Comparison of ENCODE assay signal across 30 cellular contexts in genomic region chr11:6307879-6308278, GRCh38. TPM values are rescaled to one million over a fixed set of nuclear protein-coding genes. Genes with fewer than 3 reads are reported as not detected.
A peak's percentile ranks its signal among the peaks of the same experiment; 100 is the strongest.
DNase-seq lines count a peak whose midpoint lies in the region; ATAC-seq, FAIRE-seq and TF ChIP-seq lines count a peak whose summit lies in the region.
"Had no signal": no experiment of that assay in that cellular context is flagged by ENCODE, and none has a peak within 500 bp of the region (broad histone marks: within the 10 kb centered on the region; RNA-seq: fewer than 3 reads in every experiment).

No MANE protein-coding gene starts in this region.

- no peaks in the 10 kb centered on the region for H3K9me3 ChIP-seq in A549
- no peaks in the 10 kb centered on the region for H3K9me3 ChIP-seq in HEK293 (ENCODE audit: control insufficient read depth, insufficient read depth, low read depth, low read length)
- H3K9me3 ChIP-seq: BLaER1 had no signal

- H3K27ac Mint-ChIP-seq in WTC11: no peak overlapping the region
- H3K27ac Mint-ChIP-seq: T-cell had no signal

- H3K4me2 ChIP-seq in A549: no peak overlapping the region
- H3K4me2 ChIP-seq: BLaER1 had no signal

- H3K27ac ChIP-seq in A549 (no peak overlapping the region), HEK293 (ENCODE audit: extremely low read depth, low read depth, low read length) (no peak overlapping the region), foreskin keratinocyte (no peak overlapping the region)
- H3K27ac ChIP-seq: 22Rv1, BLaER1 had no signal

- POLR2A ChIA-PET in A549 (lab: Yijun Ruan, JAX) (no interaction called here), HEK293 (lab: Yijun Ruan, JAX) (no interaction called here), WTC11 (lab: Charles Lee) (no interaction called here)

- TF ChIP-seq CTCF in A549 (IDR thresholded peaks at IDR 0.05): no peak
- TF ChIP-seq CTCF in HEK293 (tag by site-specific recombination; IDR thresholded peaks at IDR 0.05): no peak
- no peak for TF ChIP-seq CTCF in WTC11 (IDR thresholded peaks at IDR 0.05)
- no peak for TF ChIP-seq CTCF in foreskin keratinocyte (conservative IDR thresholded peaks at IDR 0.05)

- no peak for TF ChIP-seq RAD21 in A549 (conservative IDR thresholded peaks at IDR 0.05 in 1 of 2, IDR thresholded peaks at IDR 0.05 in 1 of 2)

- 0 out of 2 replicates have a peak, but pooled peaks cover 3% of the 10 kb centered on the region for H3K9me3 Mint-ChIP-seq in WTC11
- H3K9me3 Mint-ChIP-seq: T-cell had no signal

- no peak for TF ChIP-seq POLR2A in A549 (IDR thresholded peaks at IDR 0.05; ENCODE audit: low read length)

- no peaks in the 10 kb centered on the region for H3K27me3 ChIP-seq in foreskin keratinocyte
- H3K27me3 ChIP-seq: BLaER1 had no signal

- H3K4me3 ChIP-seq in A549: no peak overlapping the region
- no peak overlapping the region for H3K4me3 ChIP-seq in HEK293 (ENCODE audit: low read depth, low read length)
- H3K4me3 ChIP-seq: BLaER1 had no signal

- no peaks in the 10 kb centered on the region for H3K4me1 ChIP-seq in A549
- no peaks in the 10 kb centered on the region for H3K4me1 ChIP-seq in HEK293 (ENCODE audit: control insufficient read depth, insufficient read depth, low read length)
- H3K4me1 ChIP-seq in foreskin keratinocyte: no peaks in the 10 kb centered on the region
- H3K4me1 ChIP-seq: BLaER1 had no signal

- peaks cover 33% of the 10 kb centered on the region for H3K4me1 Mint-ChIP-seq in WTC11
- H3K4me1 Mint-ChIP-seq: T-cell had no signal

- TF ChIP-seq EP300 in A549 (IDR thresholded peaks at IDR 0.05): no peak

- H3K27me3 Mint-ChIP-seq in WTC11 (ENCODE audit: low read depth): no peaks in the 10 kb centered on the region

- peak; percentile 43 to 53; a peak in 4 of 6 replicates for ATAC-seq in A549
- ATAC-seq in WTC11: peak; percentile 22
- peak; percentile 88 for ATAC-seq in foreskin keratinocyte
- ATAC-seq in HG03039 (IDR thresholded peaks at IDR 0.05; ENCODE audit: unreplicated experiment): no peak
- ATAC-seq: HCT116, T-cell had no signal

- H3K4me3 Mint-ChIP-seq in WTC11: no peak overlapping the region
- H3K4me3 Mint-ChIP-seq: T-cell had no signal

- H3K36me3 Mint-ChIP-seq in WTC11: no peaks in the 10 kb centered on the region
- H3K36me3 Mint-ChIP-seq: T-cell had no signal

- CTCF ChIA-PET in A549 (lab: Yijun Ruan, JAX): interaction anchor here (0.8 to 2.5 kb wide), 6 partner anchors 8 to 282 kb away, joined by 3 to 15 read pairs (median 6); no protein-coding TSS in a partner anchor
- CTCF ChIA-PET in HEK293 (lab: Yijun Ruan, JAX): interaction anchor here (0.7 to 4.2 kb wide), 8 partner anchors 8 to 695 kb away, joined by 3 to 38 read pairs (median 10); no protein-coding TSS in a partner anchor
- CTCF ChIA-PET in WTC11 (lab: Charles Lee): interaction anchor here (1.0 to 4.1 kb wide), 9 partner anchors 9 to 71 kb away, joined by 5 to 36 read pairs (median 8); partner anchors contain the start of gene CAVIN3

- 34% methylated on average over 8 of the region's 8 CpGs for WGBS in A549 (ENCODE audit: missing lambda C conversion rate)

- FAIRE-seq in A549 (lab: Jason Lieb, UNC): no peak

- DNase-seq in A549 (ENCODE audit: low read depth in 1 of 2, low spot score in 1 of 2) (no peak), WTC11 (ENCODE audit: low spot score) (no peak), foreskin keratinocyte (peak; percentile 31 to 56), AML-193 (lab: John Stamatoyannopoulos, UW) (no peak), DMS114 treated with DMSO at 0.1 percent for 48 hours (lab: John Stamatoyannopoulos, UW; ENCODE audit: unreplicated experiment) (no peak)
- no peak for DNase-seq in stimulated activated naive CD4-positive, alpha-beta T cell (lab: John Stamatoyannopoulos, UW)
- DNase-seq: activated CD4-positive, alpha-beta T cell treated with anti-CD3 and anti-CD28 coated beads for 48 hours; activated naive CD4-positive, alpha-beta T cell treated with anti-CD3 and anti-CD28 coated beads, Interleukin-2, amount 50 U/mL, for 16 hours; activated T-cell treated with anti-CD3 and anti-CD28 coated beads, Interleukin-2, amount 50 U/mL, for 48 hours; aorta; cerebellar nuclear complex; COR-L47; mesendoderm; NCI-H1092; NCI-H2029; NCI-H226; OCI-M1; stimulated activated CD4-positive, alpha-beta T cell treated with anti-CD3 and anti-CD28 coated beads, Interleukin-4, amount 100 ng/mL, for 1 hour; stimulated activated naive CD4-positive, alpha-beta T cell treated with Interleukin-2 at 50 U/mL for 16 hours; T-cell had no signal

- H3K36me3 ChIP-seq in HEK293 (ENCODE audit: control insufficient read depth in 2 of 2, insufficient read depth in 1 of 2, low read length in 2 of 2): no peaks in the 10 kb centered on the region
- H3K36me3 ChIP-seq: BLaER1 had no signal

TF ChIP-seq in A549, 52 proteins besides CTCF, POLR2A, EP300 and RAD21 (continues in another document):
- TF ChIP-seq RARB (CRISPR knock-in tag; IDR thresholded peaks at IDR 0.05) (no peak), SREBF2 (IDR thresholded peaks at IDR 0.05) (no peak), HOXB13 (CRISPR knock-in tag; IDR thresholded peaks at IDR 0.05; ENCODE audit: low read depth) (no peak), JUN (IDR thresholded peaks at IDR 0.05) (no peak)
- TF ChIP-seq, protein P1, sequence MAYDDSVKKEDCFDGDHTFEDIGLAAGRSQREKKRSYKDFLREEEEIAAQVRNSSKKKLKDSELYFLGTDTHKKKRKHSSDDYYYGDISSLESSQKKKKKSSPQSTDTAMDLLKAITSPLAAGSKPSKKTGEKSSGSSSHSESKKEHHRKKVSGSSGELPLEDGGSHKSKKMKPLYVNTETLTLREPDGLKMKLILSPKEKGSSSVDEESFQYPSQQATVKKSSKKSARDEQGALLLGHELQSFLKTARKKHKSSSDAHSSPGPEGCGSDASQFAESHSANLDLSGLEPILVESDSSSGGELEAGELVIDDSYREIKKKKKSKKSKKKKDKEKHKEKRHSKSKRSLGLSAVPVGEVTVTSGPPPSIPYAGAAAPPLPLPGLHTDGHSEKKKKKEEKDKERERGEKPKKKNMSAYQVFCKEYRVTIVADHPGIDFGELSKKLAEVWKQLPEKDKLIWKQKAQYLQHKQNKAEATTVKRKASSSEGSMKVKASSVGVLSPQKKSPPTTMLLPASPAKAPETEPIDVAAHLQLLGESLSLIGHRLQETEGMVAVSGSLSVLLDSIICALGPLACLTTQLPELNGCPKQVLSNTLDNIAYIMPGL (CRISPR knock-in tag; IDR thresholded peaks at IDR 0.05; ENCODE audit: borderline replicate concordance): no peak

TF ChIP-seq in HEK293, 187 proteins besides CTCF, POLR2A, EP300 and RAD21 (continues in another document):
- TF ChIP-seq ZNF561 (tag by site-specific recombination; IDR thresholded peaks at IDR 0.05; ENCODE audit: borderline replicate concordance) (no peak), AEBP2 (tag by site-specific recombination; IDR thresholded peaks at IDR 0.05; ENCODE audit: borderline replicate concordance) (no peak), ZNF16 (tag by site-specific recombination; IDR thresholded peaks at IDR 0.05; ENCODE audit: low read depth) (no peak), ZNF140 (tag by site-specific recombination; IDR thresholded peaks at IDR 0.05) (no peak), ZNF558 (tag by site-specific recombination; IDR thresholded peaks at IDR 0.05) (no peak)

TF ChIP-seq in WTC11, 78 proteins besides CTCF, POLR2A, EP300 and RAD21 (continues in another document):
- TF ChIP-seq GRHL2 (CRISPR knock-in tag; IDR thresholded peaks at IDR 0.05; ENCODE audit: insufficient replicate concordance, severe bottlenecking): no peak
- TF ChIP-seq, protein P2, sequence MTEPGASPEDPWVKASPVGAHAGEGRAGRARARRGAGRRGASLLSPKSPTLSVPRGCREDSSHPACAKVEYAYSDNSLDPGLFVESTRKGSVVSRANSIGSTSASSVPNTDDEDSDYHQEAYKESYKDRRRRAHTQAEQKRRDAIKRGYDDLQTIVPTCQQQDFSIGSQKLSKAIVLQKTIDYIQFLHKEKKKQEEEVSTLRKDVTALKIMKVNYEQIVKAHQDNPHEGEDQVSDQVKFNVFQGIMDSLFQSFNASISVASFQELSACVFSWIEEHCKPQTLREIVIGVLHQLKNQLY (CRISPR knock-in tag; IDR thresholded peaks at IDR 0.05): no peak
- TF ChIP-seq EMX1 (CRISPR knock-in tag; IDR thresholded peaks at IDR 0.05): no peak
- no peak for TF ChIP-seq STAT6 (CRISPR knock-in tag; conservative IDR thresholded peaks at IDR 0.05; ENCODE audit: low read depth)
- no peak for TF ChIP-seq TP53 (CRISPR knock-in tag; IDR thresholded peaks at IDR 0.05)

RNA-seq across cellular contexts. Expression of gene CAVIN3, which starts 12.4 kb away (rescaled TPM):
- polyA plus RNA-seq in A549 (2011; rRNA removed) (5.2 and 6.0 TPM in 2 replicates), A549 (2017; fragmentation: RNase III; extraction: RNeasy Plus Mini Kit Qiagen cat#74134 plus additional on column Dnase treatment) (15.9 to 26.7 TPM (median 22.9 TPM) in 3 replicates), foreskin keratinocyte (165 and 222 TPM in 2 replicates)
- 18.9 and 23.3 TPM in 2 replicates for polyA plus RNA-seq in A549 (2012; cell fraction: cytosol; rRNA removed)
- polyA plus RNA-seq in A549 (2012; cell fraction: nucleus; rRNA removed): 23.4 and 30.6 TPM in 2 replicates
- polyA minus RNA-seq in A549 (2011; rRNA and poly(A)+ RNA removed): 2.0 and 2.1 TPM in 2 replicates
- total RNA-seq in WTC11 (2021) (27.3 to 41.5 TPM (median 28.0 TPM) in 3 replicates), foreskin keratinocyte (121 and 173 TPM in 2 replicates)
- total RNA-seq: HT-29 had no signal

RNA-seq across cellular contexts. Expression of gene CCKBR, which starts 48.2 kb away (rescaled TPM):
- not detected in 2 replicates for polyA plus RNA-seq in A549 (2011; rRNA removed)
- polyA plus RNA-seq in A549 (2012; cell fraction: cytosol; rRNA removed): not detected in 2 replicates
- 0.07 TPM in 1 of 2 replicates, not detected in the other for polyA plus RNA-seq in A549 (2012; cell fraction: nucleus; rRNA removed)
- not detected in 3 replicates for polyA plus RNA-seq in A549 (2017; fragmentation: RNase III; extraction: RNeasy Plus Mini Kit Qiagen cat#74134 plus additional on column Dnase treatment)
- not detected in 2 replicates for polyA minus RNA-seq in A549 (2011; rRNA and poly(A)+ RNA removed)
- 6.1 to 7.4 TPM (median 7.1 TPM) in 3 replicates for total RNA-seq in WTC11 (2021)
- not detected in 2 replicates for total RNA-seq in foreskin keratinocyte
- polyA plus RNA-seq in foreskin keratinocyte: not detected in 2 replicates
- total RNA-seq: aorta, epithelial cell of proximal tubule, glomerular endothelial cell, HT-29, omental fat pad, renal cortical epithelial cell, T-cell had no signal
- polyA plus RNA-seq: aorta had no signal

Comparison
In these comparisons a context has a peak if more than half of its experiments do, and no peak if none do; other contexts are left out.
1. DNase-seq: peak in foreskin keratinocyte (2 of 2); none in A549 (0 of 2), WTC11 (single experiment), stimulated activated naive CD4-positive, alpha-beta T cell (0 of 6), AML-193 (0 of 2) and DMS114 treated with DMSO at 0.1 percent for 48 hours (single experiment).